Comparison of ENCODE assay signal across 1 cellular context in genomic region chr3:97896547-97896946, GRCh38.
TF ChIP-seq lines count a peak whose summit lies in the region.

No MANE protein-coding gene starts in this region.

TF ChIP-seq in WTC11, 78 proteins besides CTCF, POLR2A, EP300 and RAD21 (continued from another document):
- TF ChIP-seq ZNF532 (CRISPR knock-in tag; IDR thresholded peaks at IDR 0.05; ENCODE audit: borderline replicate concordance) (no peak), ZNF281 (CRISPR knock-in tag; IDR thresholded peaks at IDR 0.05) (no peak), JUN (CRISPR knock-in tag; IDR thresholded peaks at IDR 0.05) (no peak), TCF7 (CRISPR knock-in tag; IDR thresholded peaks at IDR 0.05; ENCODE audit: low read depth) (no peak), ESRRA (CRISPR knock-in tag; IDR thresholded peaks at IDR 0.05; ENCODE audit: borderline replicate concordance) (no peak), FOXP4 (CRISPR knock-in tag; IDR thresholded peaks at IDR 0.05) (no peak)
